10 cellular contexts compared by ENCODE assay signal in the genomic region with DNA sequence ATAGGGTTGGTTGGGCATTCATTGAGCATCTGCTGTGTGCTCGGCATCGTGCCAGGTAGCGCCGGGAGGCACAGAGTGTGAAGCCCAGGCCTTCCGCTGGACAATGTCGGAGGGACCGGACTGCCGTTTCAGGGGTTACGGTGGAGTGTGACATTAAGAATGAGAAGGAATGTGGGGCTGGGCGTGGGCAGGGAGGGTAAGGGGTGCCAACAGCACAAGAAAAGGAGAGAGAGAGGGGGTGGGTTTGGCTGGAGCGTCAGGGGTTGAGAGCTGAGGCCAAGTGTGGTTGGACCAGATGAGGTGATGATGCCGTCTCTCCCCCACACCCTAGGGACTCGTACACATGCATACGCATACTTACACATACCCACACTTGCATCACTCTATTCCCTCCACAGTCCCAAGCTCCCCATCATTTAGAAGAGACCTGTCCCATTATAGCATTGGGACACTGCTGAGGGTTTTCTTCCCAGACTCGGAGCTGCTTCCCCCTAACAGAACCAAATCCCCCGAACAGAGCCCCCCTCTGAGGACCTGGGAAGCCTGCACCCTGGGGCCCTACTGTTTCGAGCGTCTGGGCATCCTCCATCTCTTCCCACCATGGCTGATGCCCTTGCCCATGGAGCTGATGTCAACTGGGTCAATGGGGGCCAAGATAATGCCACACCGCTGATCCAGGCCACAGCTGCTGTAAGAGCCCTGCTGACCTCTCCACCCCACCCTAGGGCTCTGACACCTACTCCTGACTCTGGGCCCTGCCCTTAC. TPM values are rescaled to one million over a fixed set of nuclear protein-coding genes. Genes with fewer than 3 reads are reported as not detected.
DNase-seq lines count a peak whose midpoint lies in the region; ATAC-seq and TF ChIP-seq lines count a peak whose summit lies in the region.
"Had no signal": no experiment of that assay in that cellular context is flagged by ENCODE, and none has a peak within 500 bp of the region (broad histone marks: within the 10 kb centered on the region; RNA-seq: fewer than 3 reads in every experiment).

No MANE protein-coding gene starts in this region.

- peaks cover 15 to 20% (median 15%) of the 10 kb centered on the region in 3 donors for H3K4me1 Mint-ChIP-seq in IgD-negative memory B cell
- H3K4me1 Mint-ChIP-seq in brain, result peaks cover 50% of the 10 kb centered on the region
- H3K4me1 Mint-ChIP-seq in osteocyte (ENCODE audit: unreplicated experiment), result peaks cover 27% of the 10 kb centered on the region

- H3K36me3 Mint-ChIP-seq in IgD-negative memory B cell, result no peaks in the 10 kb centered on the region
- no peaks in the 10 kb centered on the region for H3K36me3 Mint-ChIP-seq in brain
- no peaks in the 10 kb centered on the region for H3K36me3 Mint-ChIP-seq in osteocyte (ENCODE audit: unreplicated experiment)

- H3K27ac Mint-ChIP-seq in IgD-negative memory B cell (peak overlapping the region; percentile 57 to 99 (median 63)), brain (peak overlapping the region; percentile 86 to 98 (median 96)), osteocyte (ENCODE audit: unreplicated experiment) (no peak overlapping the region)

- TF ChIP-seq CTCF in brain (conservative IDR thresholded peaks at IDR 0.05) (no peak), osteocyte (IDR thresholded peaks at IDR 0.05) (no peak)

- no peak for DNase-seq in osteocyte (ENCODE audit: extremely low spot score, unreplicated experiment)
- no peak for DNase-seq in activated CD4-positive, CD25-positive, alpha-beta regulatory T cell (lab: John Stamatoyannopoulos, UW)
- DNase-seq: effector CD4-positive, alpha-beta T cell; HCEC 1CT; NCI-H1048; NK-92 treated with Interleukin-12 subunit alpha and Interleukin-12 subunit beta, amount 100 ng/mL, for 24 hours had no signal

- ATAC-seq in HG02852 (IDR thresholded peaks at IDR 0.05; ENCODE audit: unreplicated experiment), result no peak
- no peak for ATAC-seq in GM21526 (IDR thresholded peaks at IDR 0.05; ENCODE audit: low FRiP score, unreplicated experiment)

- no peaks in the 10 kb centered on the region for H3K9me3 Mint-ChIP-seq in IgD-negative memory B cell
- H3K9me3 Mint-ChIP-seq in brain, result peaks cover 0 to 5% (median 0%) of the 10 kb centered on the region in 5 experiments
- H3K9me3 Mint-ChIP-seq in osteocyte (ENCODE audit: unreplicated experiment), result no peaks in the 10 kb centered on the region

- H3K27me3 Mint-ChIP-seq in IgD-negative memory B cell (no peaks in the 10 kb centered on the region), brain (peaks cover 4% of the 10 kb centered on the region), osteocyte (ENCODE audit: unreplicated experiment) (peaks cover 4% of the 10 kb centered on the region)

- H3K4me3 Mint-ChIP-seq in IgD-negative memory B cell (peak overlapping the region in 2 of 4 donors; percentile 38 to 88), brain (peak overlapping the region; percentile 86 to 94 (median 93)), osteocyte (ENCODE audit: unreplicated experiment) (peak overlapping the region; percentile 35)

RNA-seq across cellular contexts. Expression of a gene that starts 3.3 kb away (rescaled TPM):
- polyA plus RNA-seq in IgD-negative memory B cell (6.8 TPM), brain (ENCODE audit: insufficient read depth, low read depth, low replicate concordance) (4.6 TPM)
- 12.7 and 13.3 TPM in 2 replicates for total RNA-seq in osteocyte

RNA-seq across cellular contexts. Expression of a gene that starts 6.3 kb away (rescaled TPM):
- polyA plus RNA-seq in IgD-negative memory B cell (not detected), brain (ENCODE audit: insufficient read depth, low read depth, low replicate concordance) (not detected)
- total RNA-seq in osteocyte, result not detected in 2 replicates

RNA-seq across cellular contexts. Expression of a gene that starts 12.3 kb away (rescaled TPM):
- polyA plus RNA-seq in IgD-negative memory B cell (251 TPM), brain (ENCODE audit: insufficient read depth, low read depth, low replicate concordance) (1.7 TPM)
- 2.0 and 4.2 TPM in 2 replicates for total RNA-seq in osteocyte

RNA-seq across cellular contexts. Expression of a gene that starts 19.5 kb away (rescaled TPM):
- polyA plus RNA-seq in IgD-negative memory B cell (1.7 TPM), brain (ENCODE audit: insufficient read depth, low read depth, low replicate concordance) (25.3 TPM)
- 38.0 and 45.1 TPM in 2 replicates for total RNA-seq in osteocyte

RNA-seq across cellular contexts. Expression of a gene that starts 32.2 kb away (rescaled TPM):
- 4.4 TPM for polyA plus RNA-seq in IgD-negative memory B cell
- 0.95 TPM for polyA plus RNA-seq in brain (ENCODE audit: insufficient read depth, low read depth, low replicate concordance)
- not detected in 2 replicates for total RNA-seq in osteocyte

Comparison
In these comparisons a context has a peak if more than half of its experiments do, and no peak if none do; other contexts are left out.
1. RNA of a gene that starts 12.3 kb away (polyA plus RNA-seq): 251 TPM in IgD-negative memory B cell (single experiment); 1.7 TPM in brain (single experiment); every median in the first group is over 10 times any median in the second.